ENCODE assay signal across 35 cellular contexts in the genomic region with DNA sequence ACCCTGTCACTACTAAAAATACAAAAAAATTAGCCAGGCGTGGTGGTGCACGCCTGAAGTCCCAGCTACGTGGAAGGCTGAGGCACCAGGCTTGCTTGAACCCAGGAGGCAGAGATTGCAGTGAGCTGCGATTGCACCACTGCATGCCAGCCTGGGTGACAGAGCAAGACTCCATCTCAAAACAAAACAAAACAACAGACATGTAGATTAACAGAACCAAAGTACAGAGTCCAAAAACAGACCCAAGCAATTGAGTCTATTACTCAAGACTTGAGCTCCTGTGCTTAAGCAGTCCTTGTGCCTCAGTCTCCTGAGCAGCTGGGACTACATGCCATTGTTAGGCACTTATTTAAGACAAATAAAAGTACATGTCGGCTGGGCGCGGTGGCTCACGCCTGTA.
"Had no signal": no experiment of that assay in that cellular context is flagged by ENCODE, and none has a peak within 500 bp of the region (broad histone marks: within the 10 kb centered on the region; RNA-seq: fewer than 3 reads in every experiment).

No MANE protein-coding gene starts in this region.

- H3K27ac ChIP-seq: adrenal gland, body of pancreas, brain microvascular endothelial cell, breast epithelium, VCaP had no signal

- H3K4me1 ChIP-seq: breast epithelium had no signal

- H3K36me3 ChIP-seq: adrenal gland, brain microvascular endothelial cell, breast epithelium had no signal

- H3K27me3 ChIP-seq: adrenal gland, body of pancreas, brain microvascular endothelial cell, breast epithelium had no signal

- DNase-seq: activated B cell treated with CpG ODN at 0.5 μM for 24 hours; activated CD4-positive, alpha-beta memory T cell treated with anti-CD3 and anti-CD28 coated beads for 36 hours; activated CD4-positive, alpha-beta T cell treated with anti-CD3 and anti-CD28 coated beads for 4 hours; activated CD4-positive, alpha-beta T cell treated with anti-CD3 and anti-CD28 coated beads, Interleukin-2, amount 10 ng/mL, durations not matched to agents 24 days and 14 days; activated CD4-positive, alpha-beta T cell treated with anti-CD3 and anti-CD28 coated beads, Interleukin-2, amount 50 U/mL, for 1 hour; activated CD4-positive, alpha-beta T cell treated with anti-CD3 and anti-CD28 coated beads, Interleukin-2, amount 50 U/mL, for 4 hours; activated CD4-positive, CD25-positive, alpha-beta regulatory T cell treated with anti-CD3 and anti-CD28 coated beads, Interleukin-2, amount 50 U/mL, for 72 hours; activated CD8-positive, alpha-beta memory T cell treated with anti-CD3 and anti-CD28 coated beads, Interleukin-2, amount 50 U/mL, for 4 hours; activated CD8-positive, alpha-beta T cell treated with anti-CD3 and anti-CD28 coated beads for 36 hours; activated effector memory CD4-positive, alpha-beta T cell treated with anti-CD3 and anti-CD28 coated beads, Interleukin-2, amount 50 U/mL, for 16 hours; activated gamma-delta T cell treated with Interleukin-2 at 50 U/mL for 16 hours; activated naive CD4-positive, alpha-beta T cell; activated naive CD4-positive, alpha-beta T cell treated with anti-CD3 and anti-CD28 coated beads for 36 hours; activated naive CD4-positive, alpha-beta T cell treated with anti-CD3 and anti-CD28 coated beads, Interleukin-2, amount 50 U/mL, for 16 hours; activated naive CD8-positive, alpha-beta T cell treated with anti-CD3 and anti-CD28 coated beads for 36 hours; activated T-cell treated with anti-CD3 and anti-CD28 coated beads for 4 hours; activated T-cell treated with anti-CD3 and anti-CD28 coated beads, Interleukin-2, amount 50 U/mL, for 1 hour; activated T-cell treated with anti-CD3 and anti-CD28 coated beads, Interleukin-2, amount 50 U/mL, for 4 hours; activated T-cell treated with anti-CD3 and anti-CD28 coated beads, Interleukin-2, amount 50 U/mL, for 72 hours; adrenal gland; amniotic stem cell; aorta; body of pancreas; brain microvascular endothelial cell; caudate nucleus; cerebellar nuclear complex; T-helper 1 cell; T-helper 2 cell; T-helper 9 cell had no signal

- H3K4me3 ChIP-seq: adrenal gland, body of pancreas, breast epithelium had no signal

- H3K9me3 ChIP-seq: adrenal gland, body of pancreas, breast epithelium had no signal

- FAIRE-seq: astrocyte, TTC549 had no signal

- ATAC-seq: activated CD8-positive, alpha-beta T cell treated with anti-CD3 and anti-CD28 coated beads for 36 hours; activated naive CD4-positive, alpha-beta T cell treated with anti-CD3 and anti-CD28 coated beads, Interleukin-2, amount 50 U/mL, for 72 hours; activated T-cell treated with anti-CD3 and anti-CD28 coated beads, Interleukin-2, amount 50 U/mL, for 4 hours; activated T-cell treated with anti-CD3 and anti-CD28 coated beads, Interleukin-2, amount 50 U/mL, for 72 hours; activated T-helper 17 cell treated with anti-CD3 and anti-CD28 coated beads, Interleukin-2, amount 50 U/mL, for 72 hours; body of pancreas had no signal
